21 cellular contexts compared by ENCODE assay signal in the genomic region with DNA sequence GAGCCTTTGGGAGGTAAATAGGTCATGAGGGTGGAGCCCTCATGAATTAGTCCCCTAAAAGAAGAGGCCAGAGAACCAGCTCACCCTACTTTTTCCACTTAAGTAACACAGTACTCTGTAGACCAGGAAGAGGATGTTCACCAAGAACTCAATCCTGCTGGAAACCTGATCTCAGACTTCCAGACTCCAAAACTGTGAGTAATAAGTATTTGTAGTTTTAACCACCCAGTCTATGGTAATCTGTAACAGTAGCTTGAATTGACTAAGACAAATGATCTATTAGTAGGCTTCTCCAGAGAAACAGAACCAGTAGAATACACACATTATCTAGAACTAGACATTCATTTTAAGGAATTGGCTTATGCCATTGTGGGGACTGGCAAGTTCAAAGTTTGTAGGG. TPM values are rescaled to one million over a fixed set of nuclear protein-coding genes. Genes with fewer than 3 reads are reported as not detected.
DNase-seq lines count a peak whose midpoint lies in the region; ATAC-seq and TF ChIP-seq lines count a peak whose summit lies in the region.
"Had no signal": no experiment of that assay in that cellular context is flagged by ENCODE, and none has a peak within 500 bp of the region (broad histone marks: within the 10 kb centered on the region; RNA-seq: fewer than 3 reads in every experiment).

No MANE protein-coding gene starts in this region.

- no peak overlapping the region for H3K4ac ChIP-seq in H9 (ENCODE audit: low read depth, low read length)

- H3K4me3 Mint-ChIP-seq in H9: no peak overlapping the region
- no peak overlapping the region for H3K4me3 Mint-ChIP-seq in glutamatergic neuron (ENCODE audit: unreplicated experiment)
- H3K4me3 Mint-ChIP-seq: activated naive CD4-positive, alpha-beta T cell treated with anti-CD3 and anti-CD28 coated beads, Interleukin-2, amount 50 U/mL, for 24 hours; CD8-positive, alpha-beta T cell; dendritic cell treated with granulocyte-macrophage colony-stimulating factor and Interleukin-4, amounts not matched to agents 40 ng/mL and 50 ng/mL, for 4 days; IgD-negative memory B cell; neural crest cell had no signal

- H3K36me3 Mint-ChIP-seq in H9 (ENCODE audit: insufficient read depth in 1 of 3, low read depth in 3 of 3): no peaks in the 10 kb centered on the region
- H3K36me3 Mint-ChIP-seq in glutamatergic neuron (ENCODE audit: unreplicated experiment): no peaks in the 10 kb centered on the region

- peak; percentile 61 for ATAC-seq in SK-N-SH treated with all-trans-retinoic acid at 6 μM for 48 hours
- ATAC-seq in HG03565 (IDR thresholded peaks at IDR 0.05; ENCODE audit: unreplicated experiment): no peak
- ATAC-seq in GM18517 (IDR thresholded peaks at IDR 0.05; ENCODE audit: unreplicated experiment): no peak
- ATAC-seq: body of pancreas; CD8-positive, alpha-beta T cell; stimulated activated naive CD8-positive, alpha-beta T cell treated with anti-CD3 and anti-CD28 coated beads, Interleukin-15, Interleukin-2, amounts not matched to agents 100 U/mL and 50 U/mL, for 24 hours had no signal

- H3K79me1 ChIP-seq in H9 (ENCODE audit: insufficient read depth, low read depth, low read length, poor library complexity, severe bottlenecking): no peaks in the 10 kb centered on the region

- no peak overlapping the region for H3T11ph ChIP-seq in H9 (ENCODE audit: low read length)

- H3K79me2 ChIP-seq in H9 (ENCODE audit: insufficient read depth, low read length): no peaks in the 10 kb centered on the region

- no peak overlapping the region for H3K14ac ChIP-seq in H9 (ENCODE audit: insufficient read depth, low read length)

- H4K5ac ChIP-seq in H9 (ENCODE audit: insufficient read length, low read depth, low read length): no peak overlapping the region

- no peak overlapping the region for H3K4me2 ChIP-seq in H9 (ENCODE audit: insufficient read depth, insufficient read length, low read length)

- H2AK5ac ChIP-seq in H9 (ENCODE audit: insufficient read length, low read length): no peak overlapping the region

- H3K9me3 Mint-ChIP-seq in H9: no peaks in the 10 kb centered on the region
- H3K9me3 Mint-ChIP-seq in glutamatergic neuron (ENCODE audit: unreplicated experiment): no peaks in the 10 kb centered on the region
- H3K9me3 Mint-ChIP-seq: activated naive CD4-positive, alpha-beta T cell treated with anti-CD3 and anti-CD28 coated beads, Interleukin-2, amount 50 U/mL, for 24 hours; CD8-positive, alpha-beta T cell; dendritic cell treated with granulocyte-macrophage colony-stimulating factor and Interleukin-4, amounts not matched to agents 40 ng/mL and 50 ng/mL, for 4 days; IgD-negative memory B cell; neural crest cell had no signal

- no peak overlapping the region for H3K56ac ChIP-seq in H9 (ENCODE audit: insufficient read length, low read depth, low read length)

- H3K9ac ChIP-seq in H9 (ENCODE audit: extremely low read depth, insufficient read length, low read length): no peak overlapping the region

- no peak overlapping the region for H2AFZ ChIP-seq in H9 (ENCODE audit: low read length)

- no peak overlapping the region for H3K18ac ChIP-seq in H9 (ENCODE audit: insufficient read length, low read depth, low read length)

- H2BK20ac ChIP-seq in H9 (ENCODE audit: low read depth, low read length, poor library complexity, severe bottlenecking): no peak overlapping the region

- H3K27me3 Mint-ChIP-seq in H9 (ENCODE audit: low read depth): no peaks in the 10 kb centered on the region
- no peaks in the 10 kb centered on the region for H3K27me3 Mint-ChIP-seq in glutamatergic neuron (ENCODE audit: unreplicated experiment)
- H3K27me3 Mint-ChIP-seq: activated naive CD4-positive, alpha-beta T cell treated with anti-CD3 and anti-CD28 coated beads, Interleukin-2, amount 50 U/mL, for 24 hours; dendritic cell treated with granulocyte-macrophage colony-stimulating factor and Interleukin-4, amounts not matched to agents 40 ng/mL and 50 ng/mL, for 4 days; IgD-negative memory B cell had no signal

- H3K27ac Mint-ChIP-seq in H9 (no peak overlapping the region), glutamatergic neuron (ENCODE audit: unreplicated experiment) (no peak overlapping the region)
- H3K27ac Mint-ChIP-seq: activated naive CD4-positive, alpha-beta T cell treated with anti-CD3 and anti-CD28 coated beads, Interleukin-2, amount 50 U/mL, for 24 hours; CD8-positive, alpha-beta T cell; dendritic cell treated with granulocyte-macrophage colony-stimulating factor and Interleukin-4, amounts not matched to agents 40 ng/mL and 50 ng/mL, for 4 days; IgD-negative memory B cell had no signal

- no peak overlapping the region for H2BK12ac ChIP-seq in H9 (ENCODE audit: insufficient read length, low read depth, low read length)

- H3K9me3 ChIP-seq in H9 (ENCODE audit: control insufficient read depth, low read depth, low read length): no peaks in the 10 kb centered on the region
- H3K9me3 ChIP-seq: body of pancreas, HAP-1, psoas muscle, tibial artery had no signal

- H3K4me1 ChIP-seq in H9 (ENCODE audit: insufficient read depth, low read length): no peaks in the 10 kb centered on the region
- H3K4me1 ChIP-seq: HAP-1, psoas muscle, tibial artery had no signal

- H3K27me3 ChIP-seq in H9 (ENCODE audit: insufficient read depth, low read length): no peaks in the 10 kb centered on the region
- H3K27me3 ChIP-seq: body of pancreas, tibial artery had no signal

- H3K23ac ChIP-seq in H9 (ENCODE audit: insufficient read length, low read depth, low read length): no peak overlapping the region

- no peak overlapping the region for H2BK15ac ChIP-seq in H9 (ENCODE audit: low read depth, low read length)

- H4K20me1 ChIP-seq in H9 (ENCODE audit: control insufficient read depth, insufficient read depth, insufficient read length): no peaks in the 10 kb centered on the region

- no peak overlapping the region for H4K91ac ChIP-seq in H9 (ENCODE audit: insufficient read length, low read depth, low read length)

- TF ChIP-seq CTCF in fibroblast of mammary gland (conservative IDR thresholded peaks at IDR 0.05; ENCODE audit: control insufficient read depth, insufficient read depth, low read depth, low read length) (no peak), H9 (conservative IDR thresholded peaks at IDR 0.05) (no peak), glutamatergic neuron (IDR thresholded peaks at IDR 0.05; ENCODE audit: partially characterized antibody, unreplicated experiment) (no peak)

- no peak overlapping the region for H2BK5ac ChIP-seq in H9 (ENCODE audit: insufficient read length, low read length)

- H3K4me1 Mint-ChIP-seq in H9 (peaks cover 13 to 16% of the 10 kb centered on the region in 2 experiments), glutamatergic neuron (ENCODE audit: low read depth, unreplicated experiment) (no peaks in the 10 kb centered on the region)
- H3K4me1 Mint-ChIP-seq: activated naive CD4-positive, alpha-beta T cell treated with anti-CD3 and anti-CD28 coated beads, Interleukin-2, amount 50 U/mL, for 24 hours; IgD-negative memory B cell; neural crest cell had no signal

- no peak overlapping the region for H3K4me3 ChIP-seq in fibroblast of mammary gland (ENCODE audit: control insufficient read depth, low read depth, low read length)
- H3K4me3 ChIP-seq: body of pancreas, HAP-1, psoas muscle, tibial artery had no signal

- no peak overlapping the region for H4K8ac ChIP-seq in H9 (replicated peaks; ENCODE audit: insufficient read length, low read depth, low read length)

- H2BK120ac ChIP-seq in H9 (ENCODE audit: low read depth, low read length, poor library complexity, severe bottlenecking): no peak overlapping the region

- DNase-seq in ELR (ENCODE audit: low read depth) (peak; percentile 47), fibroblast of mammary gland (ENCODE audit: low read depth) (peak; percentile 58), renal cortical epithelial cell (ENCODE audit: low read depth) (peak; percentile 48), H9 (no peak), glutamatergic neuron (no peak)
- DNase-seq: activated CD4-positive, alpha-beta T cell treated with anti-CD3 and anti-CD28 coated beads for 1 hour; CD8-positive, alpha-beta T cell; psoas muscle; small intestine; stimulated activated CD4-positive, alpha-beta T cell treated with anti-CD3 and anti-CD28 coated beads, Interleukin-2, amount 100 ng/mL, for 48 hours; stimulated activated naive CD8-positive, alpha-beta T cell treated with anti-CD3 and anti-CD28 coated beads, Interleukin-15, Interleukin-2, amounts not matched to agents 100 U/mL and 50 U/mL, for 24 hours; tibial artery had no signal

- no peak overlapping the region for H3K27ac ChIP-seq in H9 (ENCODE audit: insufficient read length, low read depth, low read length)
- H3K27ac ChIP-seq: body of pancreas, psoas muscle, tibial artery had no signal

- H3K23me2 ChIP-seq in H9 (ENCODE audit: insufficient read length, low read depth, low read length, poor library complexity, severe bottlenecking): no peaks in the 10 kb centered on the region

TF ChIP-seq in SK-N-SH treated with all-trans-retinoic acid at 6 μM for 48 hours, 23 proteins besides CTCF, POLR2A, EP300 and RAD21 (continues in another document):
- TF ChIP-seq ZC3H10 (CRISPR knock-in tag; IDR thresholded peaks at IDR 0.05): no peak
- TF ChIP-seq, protein P1, sequence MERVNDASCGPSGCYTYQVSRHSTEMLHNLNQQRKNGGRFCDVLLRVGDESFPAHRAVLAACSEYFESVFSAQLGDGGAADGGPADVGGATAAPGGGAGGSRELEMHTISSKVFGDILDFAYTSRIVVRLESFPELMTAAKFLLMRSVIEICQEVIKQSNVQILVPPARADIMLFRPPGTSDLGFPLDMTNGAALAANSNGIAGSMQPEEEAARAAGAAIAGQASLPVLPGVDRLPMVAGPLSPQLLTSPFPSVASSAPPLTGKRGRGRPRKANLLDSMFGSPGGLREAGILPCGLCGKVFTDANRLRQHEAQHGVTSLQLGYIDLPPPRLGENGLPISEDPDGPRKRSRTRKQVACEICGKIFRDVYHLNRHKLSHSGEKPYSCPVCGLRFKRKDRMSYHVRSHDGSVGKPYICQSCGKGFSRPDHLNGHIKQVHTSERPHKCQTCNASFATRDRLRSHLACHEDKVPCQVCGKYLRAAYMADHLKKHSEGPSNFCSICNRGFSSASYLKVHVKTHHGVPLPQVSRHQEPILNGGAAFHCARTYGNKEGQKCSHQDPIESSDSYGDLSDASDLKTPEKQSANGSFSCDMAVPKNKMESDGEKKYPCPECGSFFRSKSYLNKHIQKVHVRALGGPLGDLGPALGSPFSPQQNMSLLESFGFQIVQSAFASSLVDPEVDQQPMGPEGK (CRISPR knock-in tag; IDR thresholded peaks at IDR 0.05; ENCODE audit: borderline replicate concordance): no peak

RNA-seq across cellular contexts. Expression of a gene that starts 51.5 kb away (rescaled TPM):
- 35.4 and 52.0 TPM in 2 replicates for total RNA-seq in renal cortical epithelial cell
- 10.4 and 12.7 TPM in 2 replicates for total RNA-seq in H9 (2021)
- 9.4 TPM for total RNA-seq in glutamatergic neuron (ENCODE audit: unreplicated experiment)

RNA-seq across cellular contexts. Expression of a gene that starts 51.9 kb away (rescaled TPM):
- total RNA-seq in renal cortical epithelial cell (93.6 and 144 TPM in 2 replicates), H9 (2021) (60.2 and 64.6 TPM in 2 replicates), glutamatergic neuron (ENCODE audit: unreplicated experiment) (86.7 TPM)

Comparison
In these comparisons a context has a peak if more than half of its experiments do, and no peak if none do; other contexts are left out.
1. DNase-seq: peak in ELR (single experiment), fibroblast of mammary gland (single experiment) and renal cortical epithelial cell (single experiment); none in H9 (single experiment) and glutamatergic neuron (single experiment).